ENCODE assay signal across 16 cellular contexts in the genomic region with DNA sequence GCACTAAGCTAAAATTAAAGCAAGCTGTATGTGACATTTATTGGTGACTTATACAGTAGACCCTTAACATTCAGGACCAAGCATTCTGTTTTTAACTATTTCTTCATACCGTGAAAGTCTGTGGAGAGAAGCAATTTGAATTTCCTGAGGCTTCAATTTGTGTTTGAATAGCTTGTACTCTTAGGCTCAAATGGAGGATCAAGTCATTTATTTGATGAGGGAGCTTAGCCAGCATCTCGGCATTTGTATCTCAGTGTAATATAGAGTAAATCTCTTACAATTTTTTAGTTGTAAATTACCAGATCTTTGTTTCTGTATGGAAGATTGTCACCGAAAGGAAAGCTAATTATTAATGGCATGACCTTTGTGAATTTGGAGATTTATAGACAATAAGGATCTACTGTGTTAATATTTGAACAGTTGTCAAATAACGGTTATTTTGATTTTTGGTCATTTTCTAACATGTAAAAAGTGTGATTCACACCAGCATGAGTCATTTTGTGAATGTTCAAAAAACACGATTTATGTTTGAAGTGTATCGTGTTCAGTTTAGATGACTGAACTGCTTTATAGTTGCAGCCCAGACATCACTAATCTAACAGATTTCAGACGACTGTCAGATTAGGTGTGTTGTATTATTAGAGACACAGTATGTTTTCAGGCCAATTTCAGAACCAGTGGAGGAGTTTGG.
DNase-seq lines count a peak whose midpoint lies in the region; ATAC-seq, FAIRE-seq and TF ChIP-seq lines count a peak whose summit lies in the region.
"Had no signal": no experiment of that assay in that cellular context is flagged by ENCODE, and none has a peak within 500 bp of the region (broad histone marks: within the 10 kb centered on the region; RNA-seq: fewer than 3 reads in every experiment).

No MANE protein-coding gene starts in this region.

- whole genome bisulfite sequencing in H9 (ENCODE audit: extremely low coverage, insufficient read length, low lambda C conversion rate) = no CpG with 5 or more reads among the region's 7 CpGs

- H3K27ac ChIP-seq in H9 (ENCODE audit: insufficient read length, low read depth, low read length) (peak overlapping the region; percentile 47), Karpas-422 (ENCODE audit: low read length) (no peak overlapping the region)
- H3K27ac ChIP-seq: BLaER1 treated with 17β-estradiol and CSF1 and Interleukin-3, amounts not matched to agents 10 nM and 100 nM; right lobe of liver; upper lobe of right lung had no signal

- peaks cover 16% of the 10 kb centered on the region for H3K4me1 ChIP-seq in H9 (ENCODE audit: insufficient read depth, low read length)
- H3K4me1 ChIP-seq in Karpas-422 (ENCODE audit: low read length) = no peaks in the 10 kb centered on the region
- H3K4me1 ChIP-seq: BLaER1 treated with 17β-estradiol and CSF1 and Interleukin-3, amounts not matched to agents 10 nM and 100 nM; upper lobe of right lung had no signal

- H3K27me3 ChIP-seq in H9 (ENCODE audit: insufficient read depth, low read length) (no peaks in the 10 kb centered on the region), Karpas-422 (ENCODE audit: low read length) (no peaks in the 10 kb centered on the region)
- H3K27me3 ChIP-seq: BLaER1 treated with 17β-estradiol and CSF1 and Interleukin-3, amounts not matched to agents 10 nM and 100 nM; body of pancreas; right lobe of liver; upper lobe of right lung had no signal

- no peak overlapping the region for H2BK120ac ChIP-seq in H9 (ENCODE audit: low read depth, low read length, poor library complexity, severe bottlenecking)

- H2AFZ ChIP-seq in H9 (ENCODE audit: low read length) = no peak overlapping the region
- no peak overlapping the region for H2AFZ ChIP-seq in Karpas-422 (ENCODE audit: low read length)

- no peaks in the 10 kb centered on the region for H3K27me3 Mint-ChIP-seq in H9 (ENCODE audit: low read depth)
- no peaks in the 10 kb centered on the region for H3K27me3 Mint-ChIP-seq in WTC11 (ENCODE audit: low read depth)
- no peaks in the 10 kb centered on the region for H3K27me3 Mint-ChIP-seq in type B pancreatic cell
- H3K27me3 Mint-ChIP-seq: IgD-negative memory B cell; stimulated activated naive B cell treated with anti-CD40 and anti-IgM and Interleukin-4, amounts not matched to agents 10 μg/mL and 1 μg/mL and 100 μg/mL, for 72 hours had no signal

- peak overlapping the region; percentile 7 to 92 (median 74); a peak in 4 of 7 replicates for H3K27ac Mint-ChIP-seq in H9
- peak overlapping the region; percentile 67 for H3K27ac Mint-ChIP-seq in WTC11
- no peak overlapping the region for H3K27ac Mint-ChIP-seq in type B pancreatic cell
- H3K27ac Mint-ChIP-seq: IgD-negative memory B cell; stimulated activated naive B cell treated with anti-CD40 and anti-IgM and Interleukin-4, amounts not matched to agents 10 μg/mL and 1 μg/mL and 100 μg/mL, for 72 hours had no signal

- no peak overlapping the region for H2AK5ac ChIP-seq in H9 (ENCODE audit: insufficient read length, low read length)

- no peaks in the 10 kb centered on the region for H3K79me1 ChIP-seq in H9 (ENCODE audit: insufficient read depth, low read depth, low read length, poor library complexity, severe bottlenecking)

- H3K4me2 ChIP-seq in H9 (ENCODE audit: insufficient read depth, insufficient read length, low read length) (no peak overlapping the region), Karpas-422 (ENCODE audit: low read depth, low read length, poor library complexity, severe bottlenecking) (no peak overlapping the region)
- H3K4me2 ChIP-seq: BLaER1 treated with 17β-estradiol and CSF1 and Interleukin-3, amounts not matched to agents 10 nM and 100 nM had no signal

- ATAC-seq in WTC11 = peak; percentile 36
- ATAC-seq: body of pancreas; stimulated activated naive B cell treated with anti-CD40 and anti-IgM and Interleukin-4, amounts not matched to agents 10 μg/mL and 1 μg/mL and 100 μg/mL, for 72 hours; upper lobe of right lung had no signal

- no peak overlapping the region for H3K18ac ChIP-seq in H9 (ENCODE audit: insufficient read length, low read depth, low read length)

- H3K9ac ChIP-seq in H9 (ENCODE audit: extremely low read depth, insufficient read length, low read length) (no peak overlapping the region), Karpas-422 (ENCODE audit: low read length) (no peak overlapping the region)
- H3K9ac ChIP-seq: BLaER1 treated with 17β-estradiol and CSF1 and Interleukin-3, amounts not matched to agents 10 nM and 100 nM had no signal

- TF ChIP-seq CTCF in H9 (conservative IDR thresholded peaks at IDR 0.05) (no peak), WTC11 (IDR thresholded peaks at IDR 0.05) (no peak), type B pancreatic cell (conservative IDR thresholded peaks at IDR 0.05) (no peak)

- H2BK5ac ChIP-seq in H9 (ENCODE audit: insufficient read length, low read length) = no peak overlapping the region

- POLR2A ChIA-PET in WTC11 (lab: Charles Lee) = no interaction called here

- no peak overlapping the region for H4K91ac ChIP-seq in H9 (ENCODE audit: insufficient read length, low read depth, low read length)

- H2BK15ac ChIP-seq in H9 (ENCODE audit: low read depth, low read length) = no peak overlapping the region

- H4K20me1 ChIP-seq in H9 (ENCODE audit: control insufficient read depth, insufficient read depth, insufficient read length) = no peaks in the 10 kb centered on the region
- no peaks in the 10 kb centered on the region for H4K20me1 ChIP-seq in Karpas-422 (ENCODE audit: insufficient read depth, low read depth, low read length)
- H4K20me1 ChIP-seq: BLaER1 treated with 17β-estradiol and CSF1 and Interleukin-3, amounts not matched to agents 10 nM and 100 nM had no signal

- no peak overlapping the region for H3K4me3 ChIP-seq in Karpas-422 (ENCODE audit: low read length)
- H3K4me3 ChIP-seq: BLaER1 treated with 17β-estradiol and CSF1 and Interleukin-3, amounts not matched to agents 10 nM and 100 nM; body of pancreas; right lobe of liver; upper lobe of right lung had no signal

- no peak overlapping the region for H3T11ph ChIP-seq in H9 (ENCODE audit: low read length)

- H3K79me2 ChIP-seq in H9 (ENCODE audit: insufficient read depth, low read length) (no peaks in the 10 kb centered on the region), Karpas-422 (ENCODE audit: low read length) (no peaks in the 10 kb centered on the region)

- H3K9me3 ChIP-seq in H9 (ENCODE audit: control insufficient read depth, low read depth, low read length) = no peaks in the 10 kb centered on the region
- H3K9me3 ChIP-seq in Karpas-422 (ENCODE audit: low read length) = no peaks in the 10 kb centered on the region
- H3K9me3 ChIP-seq: BLaER1 treated with 17β-estradiol and CSF1 and Interleukin-3, amounts not matched to agents 10 nM and 100 nM; body of pancreas; right lobe of liver; upper lobe of right lung had no signal

- H3K4me3 Mint-ChIP-seq in H9 (peak overlapping the region in 1 of 2 experiments; percentile 21; a peak in 2 of 5 replicates), WTC11 (peak overlapping the region; percentile 43), type B pancreatic cell (no peak overlapping the region)
- H3K4me3 Mint-ChIP-seq: IgD-negative memory B cell; stimulated activated naive B cell treated with anti-CD40 and anti-IgM and Interleukin-4, amounts not matched to agents 10 μg/mL and 1 μg/mL and 100 μg/mL, for 72 hours had no signal

- H2BK20ac ChIP-seq in H9 (ENCODE audit: low read depth, low read length, poor library complexity, severe bottlenecking) = no peak overlapping the region

- no peak overlapping the region for H3K4ac ChIP-seq in H9 (ENCODE audit: low read depth, low read length)

- no peak overlapping the region for H4K8ac ChIP-seq in H9 (replicated peaks; ENCODE audit: insufficient read length, low read depth, low read length)

- H3K9me2 ChIP-seq in Karpas-422 (replicated peaks; ENCODE audit: insufficient read depth, low read length) = no peaks in the 10 kb centered on the region

- CTCF ChIA-PET in WTC11 (lab: Charles Lee) = interaction anchor here (0.6 to 1.3 kb wide), 3 partner anchors 9 to 721 kb away, joined by 3 to 6 read pairs (median 3); no protein-coding TSS in a partner anchor

- H3K56ac ChIP-seq in H9 (ENCODE audit: insufficient read length, low read depth, low read length) = no peak overlapping the region

- H3K23ac ChIP-seq in H9 (ENCODE audit: insufficient read length, low read depth, low read length) = no peak overlapping the region

- DNase-seq in H9 (no peak), Karpas-422 (peak; percentile 35), WTC11 (ENCODE audit: low spot score) (no peak), C1 segment of cervical spinal cord (lab: John Stamatoyannopoulos, UW) (no peak), EL (no peak), HuH-7 (ENCODE audit: low spot score) (no peak), type B pancreatic cell (ENCODE audit: extremely low spot score, unreplicated experiment) (no peak)
- DNase-seq: activated gamma-delta T cell; body of pancreas; effector CD4-positive, alpha-beta T cell; right lobe of liver; stimulated activated naive B cell treated with anti-CD40 and anti-IgM and Interleukin-4, amounts not matched to agents 10 μg/mL and 1 μg/mL and 100 μg/mL, for 72 hours; upper lobe of right lung had no signal

- H3K14ac ChIP-seq in H9 (ENCODE audit: insufficient read depth, low read length) = no peak overlapping the region

- H4K5ac ChIP-seq in H9 (ENCODE audit: insufficient read length, low read depth, low read length) = no peak overlapping the region

- H3K4me1 Mint-ChIP-seq in H9 = peaks cover 50 to 52% of the 10 kb centered on the region in 2 experiments
- peaks cover 66% of the 10 kb centered on the region for H3K4me1 Mint-ChIP-seq in WTC11
- peaks cover 34% of the 10 kb centered on the region for H3K4me1 Mint-ChIP-seq in type B pancreatic cell (ENCODE audit: unreplicated experiment)
- H3K4me1 Mint-ChIP-seq: stimulated activated naive B cell treated with anti-CD40 and anti-IgM and Interleukin-4, amounts not matched to agents 10 μg/mL and 1 μg/mL and 100 μg/mL, for 72 hours had no signal

- no peaks in the 10 kb centered on the region for H3K23me2 ChIP-seq in H9 (ENCODE audit: insufficient read length, low read depth, low read length, poor library complexity, severe bottlenecking)

- no peaks in the 10 kb centered on the region for H3K36me3 ChIP-seq in Karpas-422 (ENCODE audit: insufficient read depth, low read length)
- H3K36me3 ChIP-seq: BLaER1 treated with 17β-estradiol and CSF1 and Interleukin-3, amounts not matched to agents 10 nM and 100 nM; right lobe of liver; upper lobe of right lung had no signal

- H2BK12ac ChIP-seq in H9 (ENCODE audit: insufficient read length, low read depth, low read length) = no peak overlapping the region

- H3K9me3 Mint-ChIP-seq in H9 (no peaks in the 10 kb centered on the region), WTC11 (no peaks in the 10 kb centered on the region), type B pancreatic cell (no peaks in the 10 kb centered on the region)
- H3K9me3 Mint-ChIP-seq: IgD-negative memory B cell; stimulated activated naive B cell treated with anti-CD40 and anti-IgM and Interleukin-4, amounts not matched to agents 10 μg/mL and 1 μg/mL and 100 μg/mL, for 72 hours had no signal

- FAIRE-seq in islet of Langerhans (lab: Jason Lieb, UNC) = peak; percentile 74

- no peaks in the 10 kb centered on the region for H3K36me3 Mint-ChIP-seq in H9 (ENCODE audit: insufficient read depth in 1 of 3, low read depth in 3 of 3)
- H3K36me3 Mint-ChIP-seq in WTC11 = no peaks in the 10 kb centered on the region
- no peaks in the 10 kb centered on the region for H3K36me3 Mint-ChIP-seq in type B pancreatic cell

TF ChIP-seq in WTC11, 78 proteins besides CTCF, POLR2A, EP300 and RAD21 (continues in another document):
- TF ChIP-seq TEAD4 (CRISPR knock-in tag; IDR thresholded peaks at IDR 0.05) = no peak
